Comparison of ENCODE assay signal across 10 cellular contexts in genomic region chr3:17431004-17431403, GRCh38.
DNase-seq lines count a peak whose midpoint lies in the region; ATAC-seq, FAIRE-seq and TF ChIP-seq lines count a peak whose summit lies in the region.
"Had no signal": no experiment of that assay in that cellular context is flagged by ENCODE, and none has a peak within 500 bp of the region (broad histone marks: within the 10 kb centered on the region; RNA-seq: fewer than 3 reads in every experiment).

No MANE protein-coding gene starts in this region.

- FAIRE-seq in G401.6 (lab: Jason Lieb, UNC): peak; percentile 97
- FAIRE-seq in small intestine (lab: Jason Lieb, UNC): no peak

- DNase-seq in HS-27A (ENCODE audit: low read depth): peak; percentile 4
- peak; percentile 23 for DNase-seq in SHP77 treated with DMSO at 0.1 percent for 48 hours (lab: John Stamatoyannopoulos, UW)
- peak; percentile 63 for DNase-seq in fibroblast of the aortic adventitia (ENCODE audit: low read depth)
- peak; percentile 41 for DNase-seq in small intestine
- DNase-seq in activated CD8-positive, alpha-beta memory T cell treated with anti-CD3 and anti-CD28 coated beads for 24 hours: no peak
- no peak for DNase-seq in effector CD8-positive, alpha-beta T cell (lab: John Stamatoyannopoulos, UW)

- H3K4me3 ChIP-seq in fibroblast of the aortic adventitia (ENCODE audit: low read depth, low read length) (no peak overlapping the region), small intestine (ENCODE audit: low read depth in 1 of 2, low read length in 2 of 2) (no peak overlapping the region)
- H3K4me3 ChIP-seq: SK-N-MC had no signal

- no peaks in the 10 kb centered on the region for H3K27me3 ChIP-seq in small intestine (ENCODE audit: control insufficient read depth in 2 of 2, insufficient read depth in 2 of 2, low read length in 2 of 2)

- peak; percentile 54 for TF ChIP-seq CTCF in fibroblast of the aortic adventitia (IDR thresholded peaks at IDR 0.05; ENCODE audit: insufficient read depth, low read length)

- no peak for ATAC-seq in GM19452 (IDR thresholded peaks at IDR 0.05; ENCODE audit: unreplicated experiment)
- ATAC-seq: naive thymus-derived CD4-positive, alpha-beta T cell had no signal

- no peak overlapping the region for H3K27ac ChIP-seq in small intestine (ENCODE audit: low read depth in 1 of 2, low read length in 1 of 2)

- no peaks in the 10 kb centered on the region for H3K4me1 ChIP-seq in small intestine (ENCODE audit: control insufficient read depth in 2 of 2, insufficient read depth in 1 of 2, low read depth in 1 of 2, low read length in 1 of 2)

- no peaks in the 10 kb centered on the region for H3K9me3 ChIP-seq in small intestine (ENCODE audit: control insufficient read depth, low read depth)

- WGBS in small intestine, 3 donors: 14 to 23% (median 20%) methylated on average over 2 of the region's 2 CpGs

- H3K36me3 ChIP-seq in small intestine (ENCODE audit: control insufficient read depth in 2 of 2, insufficient read depth in 2 of 2, low read length in 2 of 2): no peaks in the 10 kb centered on the region

Comparison
In these comparisons a context has a peak if more than half of its experiments do, and no peak if none do; other contexts are left out.
1. DNase-seq: peak in HS-27A (single experiment), SHP77 treated with DMSO at 0.1 percent for 48 hours (single experiment), fibroblast of the aortic adventitia (single experiment) and small intestine (single experiment); none in activated CD8-positive, alpha-beta memory T cell treated with anti-CD3 and anti-CD28 coated beads for 24 hours (single experiment) and effector CD8-positive, alpha-beta T cell (single experiment).